In the genomic region with DNA sequence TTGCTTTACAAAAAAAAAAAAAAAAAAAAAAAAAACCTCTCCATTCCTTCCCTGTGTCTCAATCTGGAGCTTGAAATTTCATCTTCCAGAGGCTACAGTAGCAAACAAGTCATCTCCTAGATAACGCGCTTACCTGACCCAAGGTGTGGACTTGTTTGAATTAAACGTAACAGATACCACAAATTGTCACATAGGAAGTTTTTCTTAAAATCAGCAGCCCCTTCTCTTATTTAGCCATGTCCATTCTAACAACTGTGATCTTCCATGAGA, we compare ENCODE assay signal across 1 cellular context.
TF ChIP-seq lines count a peak whose summit lies in the region.

No MANE protein-coding gene starts in this region.

TF ChIP-seq in WTC11, 78 proteins besides CTCF, POLR2A, EP300 and RAD21 (continued from another document):
- TF ChIP-seq, protein P1, sequence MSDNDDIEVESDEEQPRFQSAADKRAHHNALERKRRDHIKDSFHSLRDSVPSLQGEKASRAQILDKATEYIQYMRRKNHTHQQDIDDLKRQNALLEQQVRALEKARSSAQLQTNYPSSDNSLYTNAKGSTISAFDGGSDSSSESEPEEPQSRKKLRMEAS (CRISPR knock-in tag; IDR thresholded peaks at IDR 0.05) = no peak
- TF ChIP-seq, protein P2, sequence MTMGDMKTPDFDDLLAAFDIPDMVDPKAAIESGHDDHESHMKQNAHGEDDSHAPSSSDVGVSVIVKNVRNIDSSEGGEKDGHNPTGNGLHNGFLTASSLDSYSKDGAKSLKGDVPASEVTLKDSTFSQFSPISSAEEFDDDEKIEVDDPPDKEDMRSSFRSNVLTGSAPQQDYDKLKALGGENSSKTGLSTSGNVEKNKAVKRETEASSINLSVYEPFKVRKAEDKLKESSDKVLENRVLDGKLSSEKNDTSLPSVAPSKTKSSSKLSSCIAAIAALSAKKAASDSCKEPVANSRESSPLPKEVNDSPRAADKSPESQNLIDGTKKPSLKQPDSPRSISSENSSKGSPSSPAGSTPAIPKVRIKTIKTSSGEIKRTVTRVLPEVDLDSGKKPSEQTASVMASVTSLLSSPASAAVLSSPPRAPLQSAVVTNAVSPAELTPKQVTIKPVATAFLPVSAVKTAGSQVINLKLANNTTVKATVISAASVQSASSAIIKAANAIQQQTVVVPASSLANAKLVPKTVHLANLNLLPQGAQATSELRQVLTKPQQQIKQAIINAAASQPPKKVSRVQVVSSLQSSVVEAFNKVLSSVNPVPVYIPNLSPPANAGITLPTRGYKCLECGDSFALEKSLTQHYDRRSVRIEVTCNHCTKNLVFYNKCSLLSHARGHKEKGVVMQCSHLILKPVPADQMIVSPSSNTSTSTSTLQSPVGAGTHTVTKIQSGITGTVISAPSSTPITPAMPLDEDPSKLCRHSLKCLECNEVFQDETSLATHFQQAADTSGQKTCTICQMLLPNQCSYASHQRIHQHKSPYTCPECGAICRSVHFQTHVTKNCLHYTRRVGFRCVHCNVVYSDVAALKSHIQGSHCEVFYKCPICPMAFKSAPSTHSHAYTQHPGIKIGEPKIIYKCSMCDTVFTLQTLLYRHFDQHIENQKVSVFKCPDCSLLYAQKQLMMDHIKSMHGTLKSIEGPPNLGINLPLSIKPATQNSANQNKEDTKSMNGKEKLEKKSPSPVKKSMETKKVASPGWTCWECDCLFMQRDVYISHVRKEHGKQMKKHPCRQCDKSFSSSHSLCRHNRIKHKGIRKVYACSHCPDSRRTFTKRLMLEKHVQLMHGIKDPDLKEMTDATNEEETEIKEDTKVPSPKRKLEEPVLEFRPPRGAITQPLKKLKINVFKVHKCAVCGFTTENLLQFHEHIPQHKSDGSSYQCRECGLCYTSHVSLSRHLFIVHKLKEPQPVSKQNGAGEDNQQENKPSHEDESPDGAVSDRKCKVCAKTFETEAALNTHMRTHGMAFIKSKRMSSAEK (CRISPR knock-in tag; IDR thresholded peaks at IDR 0.05; ENCODE audit: borderline replicate concordance) = no peak
- TF ChIP-seq PRRX2 (CRISPR knock-in tag; IDR thresholded peaks at IDR 0.05) = no peak
- no peak for TF ChIP-seq TEAD1 (CRISPR knock-in tag; IDR thresholded peaks at IDR 0.05)
- TF ChIP-seq, protein P3, sequence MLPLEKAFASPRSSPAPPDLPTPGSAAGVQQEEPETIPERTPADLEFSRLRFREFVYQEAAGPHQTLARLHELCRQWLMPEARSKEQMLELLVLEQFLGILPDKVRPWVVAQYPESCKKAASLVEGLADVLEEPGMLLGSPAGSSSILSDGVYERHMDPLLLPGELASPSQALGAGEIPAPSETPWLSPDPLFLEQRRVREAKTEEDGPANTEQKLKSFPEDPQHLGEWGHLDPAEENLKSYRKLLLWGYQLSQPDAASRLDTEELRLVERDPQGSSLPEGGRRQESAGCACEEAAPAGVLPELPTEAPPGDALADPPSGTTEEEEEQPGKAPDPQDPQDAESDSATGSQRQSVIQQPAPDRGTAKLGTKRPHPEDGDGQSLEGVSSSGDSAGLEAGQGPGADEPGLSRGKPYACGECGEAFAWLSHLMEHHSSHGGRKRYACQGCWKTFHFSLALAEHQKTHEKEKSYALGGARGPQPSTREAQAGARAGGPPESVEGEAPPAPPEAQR (CRISPR knock-in tag; IDR thresholded peaks at IDR 0.05) = no peak
- TF ChIP-seq, protein P4, sequence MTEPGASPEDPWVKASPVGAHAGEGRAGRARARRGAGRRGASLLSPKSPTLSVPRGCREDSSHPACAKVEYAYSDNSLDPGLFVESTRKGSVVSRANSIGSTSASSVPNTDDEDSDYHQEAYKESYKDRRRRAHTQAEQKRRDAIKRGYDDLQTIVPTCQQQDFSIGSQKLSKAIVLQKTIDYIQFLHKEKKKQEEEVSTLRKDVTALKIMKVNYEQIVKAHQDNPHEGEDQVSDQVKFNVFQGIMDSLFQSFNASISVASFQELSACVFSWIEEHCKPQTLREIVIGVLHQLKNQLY (CRISPR knock-in tag; IDR thresholded peaks at IDR 0.05) = no peak
- TF ChIP-seq, protein P5, sequence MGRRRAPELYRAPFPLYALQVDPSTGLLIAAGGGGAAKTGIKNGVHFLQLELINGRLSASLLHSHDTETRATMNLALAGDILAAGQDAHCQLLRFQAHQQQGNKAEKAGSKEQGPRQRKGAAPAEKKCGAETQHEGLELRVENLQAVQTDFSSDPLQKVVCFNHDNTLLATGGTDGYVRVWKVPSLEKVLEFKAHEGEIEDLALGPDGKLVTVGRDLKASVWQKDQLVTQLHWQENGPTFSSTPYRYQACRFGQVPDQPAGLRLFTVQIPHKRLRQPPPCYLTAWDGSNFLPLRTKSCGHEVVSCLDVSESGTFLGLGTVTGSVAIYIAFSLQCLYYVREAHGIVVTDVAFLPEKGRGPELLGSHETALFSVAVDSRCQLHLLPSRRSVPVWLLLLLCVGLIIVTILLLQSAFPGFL (CRISPR knock-in tag; IDR thresholded peaks at IDR 0.05; ENCODE audit: borderline replicate concordance) = no peak
- no peak for TF ChIP-seq FOXJ3 (CRISPR knock-in tag; IDR thresholded peaks at IDR 0.05; ENCODE audit: borderline replicate concordance)
- TF ChIP-seq, protein P6, sequence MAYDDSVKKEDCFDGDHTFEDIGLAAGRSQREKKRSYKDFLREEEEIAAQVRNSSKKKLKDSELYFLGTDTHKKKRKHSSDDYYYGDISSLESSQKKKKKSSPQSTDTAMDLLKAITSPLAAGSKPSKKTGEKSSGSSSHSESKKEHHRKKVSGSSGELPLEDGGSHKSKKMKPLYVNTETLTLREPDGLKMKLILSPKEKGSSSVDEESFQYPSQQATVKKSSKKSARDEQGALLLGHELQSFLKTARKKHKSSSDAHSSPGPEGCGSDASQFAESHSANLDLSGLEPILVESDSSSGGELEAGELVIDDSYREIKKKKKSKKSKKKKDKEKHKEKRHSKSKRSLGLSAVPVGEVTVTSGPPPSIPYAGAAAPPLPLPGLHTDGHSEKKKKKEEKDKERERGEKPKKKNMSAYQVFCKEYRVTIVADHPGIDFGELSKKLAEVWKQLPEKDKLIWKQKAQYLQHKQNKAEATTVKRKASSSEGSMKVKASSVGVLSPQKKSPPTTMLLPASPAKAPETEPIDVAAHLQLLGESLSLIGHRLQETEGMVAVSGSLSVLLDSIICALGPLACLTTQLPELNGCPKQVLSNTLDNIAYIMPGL (CRISPR knock-in tag; IDR thresholded peaks at IDR 0.05) = no peak
